In genomic region chr21:16532841-16533240, GRCh38 we compare ENCODE assay signal across 13 cellular contexts.
DNase-seq lines count a peak whose midpoint lies in the region; ATAC-seq, FAIRE-seq and TF ChIP-seq lines count a peak whose summit lies in the region.
"Had no signal": no experiment of that assay in that cellular context is flagged by ENCODE, and none has a peak within 500 bp of the region (broad histone marks: within the 10 kb centered on the region; RNA-seq: fewer than 3 reads in every experiment).

No MANE protein-coding gene starts in this region.

- peak overlapping the region in 3 of 5 donors; percentile 76 to 86 (median 85) for H3K27ac ChIP-seq in adrenal gland
- no peak overlapping the region for H3K27ac ChIP-seq in body of pancreas

- no peak for ATAC-seq in body of pancreas
- ATAC-seq: K562 had no signal

- no peaks in the 10 kb centered on the region for H3K27me3 Mint-ChIP-seq in T-helper 2 cell treated with Interferon-gamma antibody and Interleukin-4, amounts not matched to agents 5 μg/mL and 100 μg/mL, for 36 hours (ENCODE audit: low read depth)

- H3K9me3 Mint-ChIP-seq in T-helper 2 cell treated with Interferon-gamma antibody and Interleukin-4, amounts not matched to agents 5 μg/mL and 100 μg/mL, for 36 hours: peaks cover 53% of the 10 kb centered on the region

- H3K4me1 ChIP-seq in adrenal gland (replicated peaks in 1 of 2) (peaks cover 20 to 21% of the 10 kb centered on the region in 2 donors), body of pancreas (peaks cover 23% of the 10 kb centered on the region)

- WGBS in adrenal gland, 4 donors: 49 to 62% (median 53%) methylated on average over 4 of the region's 4 CpGs
- 47 to 57% methylated on average over 4 of the region's 4 CpGs for WGBS in body of pancreas, 2 donors

- H3K4me3 ChIP-seq in AG10803 (ENCODE audit: low read length) (no peak overlapping the region), adrenal gland (no peak overlapping the region), fibroblast of pulmonary artery (replicated peaks; ENCODE audit: low read depth, low read length) (no peak overlapping the region), body of pancreas (no peak overlapping the region)
- H3K4me3 ChIP-seq: K562, smooth muscle cell had no signal

- intact Hi-C loops in adrenal gland (cut with DNase I) (no loop called here), body of pancreas (cut with DNase I) (no loop called here)

- TF ChIP-seq POLR2A in adrenal gland (IDR thresholded peaks at IDR 0.05): no peak
- TF ChIP-seq POLR2A in body of pancreas (IDR thresholded peaks at IDR 0.05): no peak

- H3K36me3 ChIP-seq in adrenal gland (replicated peaks in 1 of 2): no peaks in the 10 kb centered on the region
- H3K36me3 ChIP-seq in body of pancreas (replicated peaks in 1 of 2; ENCODE audit: insufficient read depth in 1 of 2, low read depth in 2 of 2): no peaks in the 10 kb centered on the region

- no peak for FAIRE-seq in urothelium cell line (lab: Jason Lieb, UNC)
- FAIRE-seq: K562 had no signal

- no peak overlapping the region for H3K4me3 Mint-ChIP-seq in T-helper 2 cell treated with Interferon-gamma antibody and Interleukin-4, amounts not matched to agents 5 μg/mL and 100 μg/mL, for 36 hours
- H3K4me3 Mint-ChIP-seq: activated T-helper 1 cell treated with anti-CD3 and anti-CD28 coated beads, Interleukin-12 subunit alpha, Interleukin-12 subunit beta, Interleukin-2, Interleukin-4 antibody, amounts not matched to agents 30 ng/mL and 10 ng/mL and 1 ng/mL, durations not matched to agents 14 hours and 24 hours and 36 hours had no signal

- H3K27ac Mint-ChIP-seq in T-helper 2 cell treated with Interferon-gamma antibody and Interleukin-4, amounts not matched to agents 5 μg/mL and 100 μg/mL, for 36 hours: no peak overlapping the region
- H3K27ac Mint-ChIP-seq: activated T-helper 1 cell treated with anti-CD3 and anti-CD28 coated beads, Interleukin-12 subunit alpha, Interleukin-12 subunit beta, Interleukin-2, Interleukin-4 antibody, amounts not matched to agents 30 ng/mL and 10 ng/mL and 1 ng/mL, durations not matched to agents 14 hours and 24 hours and 36 hours had no signal

- no peak for TF ChIP-seq CTCF in AG10803 (conservative IDR thresholded peaks at IDR 0.05; ENCODE audit: low read length)
- no peak for TF ChIP-seq CTCF in adrenal gland (IDR thresholded peaks at IDR 0.05)
- TF ChIP-seq CTCF in fibroblast of pulmonary artery (IDR thresholded peaks at IDR 0.05; ENCODE audit: low read length, missing control alignments): no peak
- TF ChIP-seq CTCF in body of pancreas (IDR thresholded peaks at IDR 0.05): no peak

- no peaks in the 10 kb centered on the region for H3K9me3 ChIP-seq in adrenal gland (replicated peaks in 1 of 3)
- H3K9me3 ChIP-seq in body of pancreas: no peaks in the 10 kb centered on the region

- DNase-seq in AG10803 (ENCODE audit: low read depth) (peak; percentile 58), adrenal gland (no peak), fibroblast of pulmonary artery (ENCODE audit: low read depth) (peak; percentile 66), renal cortical epithelial cell (ENCODE audit: low read depth) (peak; percentile 56), urothelium cell line (ENCODE audit: low spot score) (no peak), body of pancreas (no peak)
- no peak for DNase-seq in T-helper 2 cell treated with Interferon-gamma antibody and Interleukin-4, amounts not matched to agents 5 μg/mL and 100 μg/mL, for 36 hours (ENCODE audit: low spot score)
- no peak for DNase-seq in activated naive CD4-positive, alpha-beta T cell treated with anti-CD3 and anti-CD28 coated beads, Interleukin-2, amount 50 U/mL, for 16 hours
- DNase-seq: cortex of kidney, NCI-H1930 had no signal

- H3K27me3 ChIP-seq in adrenal gland (no peaks in the 10 kb centered on the region), body of pancreas (no peaks in the 10 kb centered on the region)

- H3K36me3 Mint-ChIP-seq in T-helper 2 cell treated with Interferon-gamma antibody and Interleukin-4, amounts not matched to agents 5 μg/mL and 100 μg/mL, for 36 hours (ENCODE audit: low read depth): no peaks in the 10 kb centered on the region

- H3K4me1 Mint-ChIP-seq in T-helper 2 cell treated with Interferon-gamma antibody and Interleukin-4, amounts not matched to agents 5 μg/mL and 100 μg/mL, for 36 hours (ENCODE audit: low read depth): no peaks in the 10 kb centered on the region

Comparison
In these comparisons a context has a peak if more than half of its experiments do, and no peak if none do; other contexts are left out.
1. DNase-seq: peak in AG10803 (single experiment), fibroblast of pulmonary artery (single experiment) and renal cortical epithelial cell (single experiment); none in adrenal gland (0 of 7), T-helper 2 cell treated with Interferon-gamma antibody and Interleukin-4, amounts not matched to agents 5 μg/mL and 100 μg/mL, for 36 hours (single experiment), urothelium cell line (single experiment), activated naive CD4-positive, alpha-beta T cell treated with anti-CD3 and anti-CD28 coated beads, Interleukin-2, amount 50 U/mL, for 16 hours (single experiment) and body of pancreas (0 of 4).
2. H3K27ac ChIP-seq: peak in adrenal gland (3 of 5); none in body of pancreas (0 of 4).